26 cellular contexts compared by ENCODE assay signal in genomic region chr11:24709928-24710565, GRCh38.
"Had no signal": no experiment of that assay in that cellular context is flagged by ENCODE, and none has a peak within 500 bp of the region (broad histone marks: within the 10 kb centered on the region; RNA-seq: fewer than 3 reads in every experiment).

No MANE protein-coding gene starts in this region.

- ATAC-seq: activated CD4-positive, alpha-beta T cell treated with anti-CD3 and anti-CD28 coated beads for 36 hours; activated CD8-positive, alpha-beta T cell treated with anti-CD3 and anti-CD28 coated beads for 36 hours; activated naive CD4-positive, alpha-beta T cell treated with anti-CD3 and anti-CD28 coated beads, Interleukin-2, amount 50 U/mL, for 72 hours; activated naive CD8-positive, alpha-beta T cell treated with anti-CD3 and anti-CD28 coated beads, Interleukin-2, amount 50 U/mL, for 24 hours; activated T-cell treated with anti-CD3 and anti-CD28 coated beads, Interleukin-2, amount 50 U/mL, for 72 hours; body of pancreas; K562; T-cell had no signal

- H3K27ac ChIP-seq: ascending aorta, body of pancreas, WERI-Rb-1 had no signal

- H3K4me1 ChIP-seq: ascending aorta, body of pancreas had no signal

- DNase-seq: activated CD4-positive, alpha-beta T cell treated with anti-CD3 and anti-CD28 coated beads for 36 hours; activated CD4-positive, alpha-beta T cell treated with anti-CD3 and anti-CD28 coated beads, Interleukin-2, amount 50 U/mL, for 1 hour; activated CD8-positive, alpha-beta memory T cell treated with anti-CD3 and anti-CD28 coated beads, Interleukin-2, amount 50 U/mL, for 4 hours; activated CD8-positive, alpha-beta T cell treated with anti-CD3 and anti-CD28 coated beads for 36 hours; activated naive CD8-positive, alpha-beta T cell treated with anti-CD3 and anti-CD28 coated beads, Interleukin-2, amount 50 U/mL, for 24 hours; activated T-cell treated with anti-CD3 and anti-CD28 coated beads, Interleukin-2, amount 50 U/mL, for 72 hours; amniotic stem cell; body of pancreas; Kasumi-1; NCI-H1092; NCI-H1436; NCI-H187; NCI-H2081 treated with DMSO at 0.1 percent for 48 hours; NCI-H446; NCI-H524; NCI-H748 treated with DMSO at 0.1 percent for 48 hours; NK-92 treated with Interleukin-12 subunit alpha and Interleukin-12 subunit beta, amount 100 ng/mL, for 24 hours; SHP77; T-cell; T-helper 2 cell; T1000; WERI-Rb-1 had no signal

- H3K36me3 ChIP-seq: ascending aorta, WERI-Rb-1 had no signal

- H3K4me3 Mint-ChIP-seq: activated CD4-positive, alpha-beta T cell treated with anti-CD3 and anti-CD28 coated beads for 36 hours; activated CD8-positive, alpha-beta T cell treated with anti-CD3 and anti-CD28 coated beads for 36 hours; activated naive CD8-positive, alpha-beta T cell treated with anti-CD3 and anti-CD28 coated beads, Interleukin-2, amount 50 U/mL, for 24 hours; activated T-cell treated with anti-CD3 and anti-CD28 coated beads, Interleukin-2, amount 50 U/mL, for 72 hours; central memory CD8-positive, alpha-beta T cell; T-cell had no signal

- H3K36me3 Mint-ChIP-seq: T-cell had no signal

- H3K27me3 ChIP-seq: ascending aorta, body of pancreas had no signal

- H3K4me1 Mint-ChIP-seq: activated CD4-positive, alpha-beta T cell treated with anti-CD3 and anti-CD28 coated beads for 36 hours; activated naive CD8-positive, alpha-beta T cell treated with anti-CD3 and anti-CD28 coated beads, Interleukin-2, amount 50 U/mL, for 24 hours; central memory CD8-positive, alpha-beta T cell; T-cell had no signal

- H3K27me3 Mint-ChIP-seq: activated CD4-positive, alpha-beta T cell treated with anti-CD3 and anti-CD28 coated beads for 36 hours; activated CD8-positive, alpha-beta T cell treated with anti-CD3 and anti-CD28 coated beads for 36 hours; activated naive CD8-positive, alpha-beta T cell treated with anti-CD3 and anti-CD28 coated beads, Interleukin-2, amount 50 U/mL, for 24 hours; central memory CD8-positive, alpha-beta T cell; T-cell had no signal

- H3K9me3 ChIP-seq: ascending aorta, body of pancreas had no signal

- H3K27ac Mint-ChIP-seq: activated CD4-positive, alpha-beta T cell treated with anti-CD3 and anti-CD28 coated beads for 36 hours; activated CD8-positive, alpha-beta T cell treated with anti-CD3 and anti-CD28 coated beads for 36 hours; activated naive CD4-positive, alpha-beta T cell treated with anti-CD3 and anti-CD28 coated beads, Interleukin-2, amount 50 U/mL, for 72 hours; activated naive CD8-positive, alpha-beta T cell treated with anti-CD3 and anti-CD28 coated beads, Interleukin-2, amount 50 U/mL, for 24 hours; T-cell had no signal

- H3K4me3 ChIP-seq: ascending aorta, body of pancreas, K562 had no signal
